8 cellular contexts compared by ENCODE assay signal in the genomic region with DNA sequence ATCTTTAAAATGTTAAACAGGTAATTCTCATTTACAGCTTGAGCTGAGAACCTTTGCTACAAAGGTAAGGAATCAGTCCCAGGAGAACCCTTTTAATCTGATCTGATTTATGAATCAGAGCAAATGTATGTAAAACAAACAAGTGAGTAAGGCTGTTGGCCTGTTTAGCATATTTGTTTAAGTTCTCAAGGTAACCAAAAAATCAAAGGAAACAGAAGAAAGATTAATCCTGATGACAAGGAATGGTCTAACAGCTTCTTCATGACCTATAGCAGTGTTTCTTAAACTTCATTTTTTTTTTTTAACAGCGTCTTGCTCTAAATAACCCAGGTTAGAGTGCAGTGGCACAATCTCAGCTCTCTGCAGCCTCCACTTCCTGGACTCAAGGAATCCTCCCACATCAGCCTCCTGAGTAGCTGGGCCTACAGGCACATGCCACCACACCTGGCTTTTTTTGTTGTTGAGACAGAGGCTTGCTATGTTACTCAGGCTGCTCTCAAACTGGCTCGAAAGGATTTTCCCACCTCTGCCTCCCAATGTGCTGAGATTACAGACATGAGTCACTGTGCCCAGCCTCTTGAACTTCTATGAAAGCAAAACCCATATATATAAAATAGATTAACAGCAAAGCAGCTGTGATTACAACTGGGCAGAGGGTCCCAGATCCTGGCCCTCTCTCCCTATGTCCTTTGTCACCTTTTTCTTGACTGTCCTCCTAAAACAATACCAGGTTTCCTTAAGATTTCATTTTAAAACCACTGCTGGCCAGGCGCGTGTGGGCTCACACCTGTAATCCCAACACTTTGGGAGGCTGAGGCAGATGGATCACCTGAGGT. TPM values are rescaled to one million over a fixed set of nuclear protein-coding genes. Genes with fewer than 3 reads are reported as not detected.
A peak's percentile ranks its signal among the peaks of the same experiment; 100 is the strongest.
DNase-seq lines count a peak whose midpoint lies in the region; ATAC-seq and TF ChIP-seq lines count a peak whose summit lies in the region.
"Had no signal": no experiment of that assay in that cellular context is flagged by ENCODE, and none has a peak within 500 bp of the region (broad histone marks: within the 10 kb centered on the region; RNA-seq: fewer than 3 reads in every experiment).

No MANE protein-coding gene starts in this region.

- H3K9ac ChIP-seq in HUES6 (ENCODE audit: low read length) = no peak overlapping the region

- H3K27ac Mint-ChIP-seq in neural crest cell (ENCODE audit: unreplicated experiment) = no peak overlapping the region

- H3K4me3 Mint-ChIP-seq in neural crest cell = peak overlapping the region; percentile 56
- H3K4me3 Mint-ChIP-seq: activated T-helper 1 cell treated with anti-CD3 and anti-CD28 coated beads, Interleukin-12 subunit alpha, Interleukin-12 subunit beta, Interleukin-2, Interleukin-4 antibody, amounts not matched to agents 30 ng/mL and 10 ng/mL and 1 ng/mL, durations not matched to agents 14 hours and 24 hours and 36 hours had no signal

- no peaks in the 10 kb centered on the region for H3K27me3 ChIP-seq in HUES6 (ENCODE audit: control insufficient read depth, insufficient read depth, low read length)

- H3K4me1 ChIP-seq in HUES6 (ENCODE audit: control insufficient read depth, insufficient read depth, low read length) = peaks cover 11% of the 10 kb centered on the region

- ATAC-seq in HG03520 (IDR thresholded peaks at IDR 0.05; ENCODE audit: unreplicated experiment) = no peak
- no peak for ATAC-seq in HG03521 (IDR thresholded peaks at IDR 0.05; ENCODE audit: unreplicated experiment)
- ATAC-seq in GM19328 (IDR thresholded peaks at IDR 0.05; ENCODE audit: unreplicated experiment) = no peak

- H3K9me3 Mint-ChIP-seq in neural crest cell = no peaks in the 10 kb centered on the region
- H3K9me3 Mint-ChIP-seq: activated T-helper 1 cell treated with anti-CD3 and anti-CD28 coated beads, Interleukin-12 subunit alpha, Interleukin-12 subunit beta, Interleukin-2, Interleukin-4 antibody, amounts not matched to agents 30 ng/mL and 10 ng/mL and 1 ng/mL, durations not matched to agents 14 hours and 24 hours and 36 hours had no signal

- peaks cover 4% of the 10 kb centered on the region for H3K4me1 Mint-ChIP-seq in neural crest cell

- TF ChIP-seq CTCF in astrocyte of the spinal cord (IDR thresholded peaks at IDR 0.05; ENCODE audit: low read depth, low read length) = no peak
- TF ChIP-seq CTCF in neural crest cell (conservative IDR thresholded peaks at IDR 0.05) = no peak

- in situ Hi-C loops in astrocyte of the spinal cord (cut with HindIII; ENCODE audit: low sequenced_read_pairs) = no loop called here

- peaks cover 11% of the 10 kb centered on the region; the same call in 1 of the 2 replicates for H3K36me3 ChIP-seq in HUES6 (ENCODE audit: control insufficient read depth, insufficient read depth, low read length)

- peaks cover 5% of the 10 kb centered on the region for H3K27me3 Mint-ChIP-seq in neural crest cell (ENCODE audit: low read depth)

- DNase-seq in astrocyte of the spinal cord (ENCODE audit: low read depth, low spot score) (peak; percentile 64), neural crest cell (ENCODE audit: low read depth, low spot score) (no peak)
- DNase-seq: NCI-H524 had no signal

- no peak overlapping the region for H3K4me3 ChIP-seq in HUES6 (ENCODE audit: low read depth, low read length)
- H3K4me3 ChIP-seq in astrocyte of the spinal cord (ENCODE audit: low read depth, low read length) = no peak overlapping the region

- H3K9me3 ChIP-seq in HUES6 (ENCODE audit: control insufficient read depth, insufficient read depth, low read depth, low read length) = no peaks in the 10 kb centered on the region

- 0 out of 2 replicates have a peak overlapping the region, but pooled peaks have one; percentile 26 for H3K27ac ChIP-seq in HUES6 (ENCODE audit: low read depth, low read length)

- peaks cover 16% of the 10 kb centered on the region for H3K36me3 Mint-ChIP-seq in neural crest cell (ENCODE audit: low read depth)

RNA-seq across cellular contexts. Expression of a gene that starts 5.1 kb away (rescaled TPM):
- total RNA-seq in neural crest cell = 319 and 334 TPM in 2 replicates

RNA-seq across cellular contexts. Expression of a gene that starts 23.3 kb away (rescaled TPM):
- total RNA-seq in neural crest cell = 773 and 776 TPM in 2 replicates

RNA-seq across cellular contexts. Expression of a gene that starts 27.9 kb away (rescaled TPM):
- total RNA-seq in neural crest cell = 68.0 and 70.2 TPM in 2 replicates

RNA-seq across cellular contexts. Expression of a gene that starts 46.1 kb away (rescaled TPM):
- 122 and 126 TPM in 2 replicates for total RNA-seq in neural crest cell

RNA-seq across cellular contexts. Expression of a gene that starts 49.6 kb away (rescaled TPM):
- 15.6 and 15.8 TPM in 2 replicates for total RNA-seq in neural crest cell
